In genomic region chr5:6734243-6734695, GRCh38 we compare ENCODE assay signal across 16 cellular contexts. TPM values are rescaled to one million over a fixed set of nuclear protein-coding genes. Genes with fewer than 3 reads are reported as not detected.
DNase-seq lines count a peak whose midpoint lies in the region; ATAC-seq and TF ChIP-seq lines count a peak whose summit lies in the region.
"Had no signal": no experiment of that assay in that cellular context is flagged by ENCODE, and none has a peak within 500 bp of the region (broad histone marks: within the 10 kb centered on the region; RNA-seq: fewer than 3 reads in every experiment).

No MANE protein-coding gene starts in this region.

- H3K4me3 ChIP-seq in BLaER1 (no peak overlapping the region), brain microvascular endothelial cell (ENCODE audit: low read depth, low read length) (no peak overlapping the region), ovary (no peak overlapping the region)
- H3K4me3 ChIP-seq: breast epithelium had no signal

- WGBS in ovary, 3 donors: 50 to 62% (median 58%) methylated on average over 11 of the region's 11 CpGs

- ATAC-seq in omental fat pad (ENCODE audit: low FRiP score) (no peak), GM21529 (IDR thresholded peaks at IDR 0.05; ENCODE audit: unreplicated experiment) (no peak)

- H3K9me3 ChIP-seq in BLaER1 (no peaks in the 10 kb centered on the region), ovary (no peaks in the 10 kb centered on the region)
- H3K9me3 ChIP-seq: breast epithelium, thoracic aorta had no signal

- H3K36me3 ChIP-seq in BLaER1: peaks cover 69% of the 10 kb centered on the region
- H3K36me3 ChIP-seq in brain microvascular endothelial cell (replicated peaks): peaks cover 14% of the 10 kb centered on the region
- no peaks in the 10 kb centered on the region for H3K36me3 ChIP-seq in ovary
- H3K36me3 ChIP-seq: breast epithelium had no signal

- TF ChIP-seq EP300 in ovary (IDR thresholded peaks at IDR 0.05): no peak

- H4K20me1 ChIP-seq in BLaER1: peaks cover 100% of the 10 kb centered on the region

- intact Hi-C loops in ovary (cut with DNase I): loop anchor here in 1 of 4 donors (10.0 kb wide), 1 partner anchor 99 kb away; the partner anchor contains the start of genes NSUN2 and SRD5A1

- H3K4me2 ChIP-seq in BLaER1: 0 out of 2 replicates have a peak overlapping the region, but pooled peaks have one; percentile 13

- H3K27me3 ChIP-seq in BLaER1: no peaks in the 10 kb centered on the region
- no peaks in the 10 kb centered on the region for H3K27me3 ChIP-seq in brain microvascular endothelial cell (replicated peaks)
- H3K27me3 ChIP-seq in ovary: no peaks in the 10 kb centered on the region
- H3K27me3 ChIP-seq: breast epithelium had no signal

- peaks cover 71% of the 10 kb centered on the region for H3K4me1 ChIP-seq in BLaER1
- peaks cover 21% of the 10 kb centered on the region for H3K4me1 ChIP-seq in ovary (ENCODE audit: insufficient read depth)

- no peak for TF ChIP-seq CTCF in brain microvascular endothelial cell (IDR thresholded peaks at IDR 0.05; ENCODE audit: low read depth, low read length, missing control alignments)
- no peak for TF ChIP-seq CTCF in ovary (IDR thresholded peaks at IDR 0.05)
- no peak for TF ChIP-seq CTCF in omental fat pad (IDR thresholded peaks at IDR 0.05)

- in situ Hi-C loops in brain microvascular endothelial cell (cut with HindIII; ENCODE audit: low pct_ligation_motif_present, low sequenced_read_pairs): loop anchor here (25.0 kb wide), 1 partner anchor 97 kb away; the partner anchor contains the start of genes NSUN2 and SRD5A1

- DNase-seq in D341Med (ENCODE audit: low spot score): peak; percentile 5
- DNase-seq in brain microvascular endothelial cell: no peak
- DNase-seq in ovary: peak; percentile 32 to 57 (median 48)
- no peak for DNase-seq in activated effector memory CD4-positive, alpha-beta T cell treated with Interleukin-2 at 50 U/mL for 16 hours
- no peak for DNase-seq in omental fat pad (ENCODE audit: low spot score)
- DNase-seq: activated CD4-positive, alpha-beta T cell treated with anti-CD3 and anti-CD28 coated beads for 1 hour; endodermal cell; GDM1; Kasumi-1; NCI-H1694 treated with DMSO at 0.1 percent for 48 hours; NCI-H524 had no signal

- no peak for TF ChIP-seq POLR2A in ovary (IDR thresholded peaks at IDR 0.05)

- no peak overlapping the region for H3K27ac ChIP-seq in BLaER1
- peak overlapping the region; percentile 88 for H3K27ac ChIP-seq in brain microvascular endothelial cell
- H3K27ac ChIP-seq in ovary: no peak overlapping the region
- H3K27ac ChIP-seq: breast epithelium, parathyroid adenoma had no signal

- no peak overlapping the region for H3K9ac ChIP-seq in BLaER1
- H3K9ac ChIP-seq: parathyroid adenoma had no signal

RNA-seq across cellular contexts. Expression of gene TENT4A, which starts 21.0 kb away (rescaled TPM):
- 10 to 100 TPM; 18.7 to 29.6 (median 27.2) TPM for total RNA-seq in ovary
- polyA plus RNA-seq in ovary: 10 to 100 TPM; 12.4 to 14.4 TPM
- total RNA-seq in omental fat pad: 10 to 100 TPM; 25.1 to 40.1 (median 31.1) TPM

Comparison
In these comparisons a context has a peak if more than half of its experiments do, and no peak if none do; other contexts are left out.
1. DNase-seq: peak in D341Med (single experiment) and ovary (5 of 5); none in brain microvascular endothelial cell (single experiment), activated effector memory CD4-positive, alpha-beta T cell treated with Interleukin-2 at 50 U/mL for 16 hours (single experiment) and omental fat pad (single experiment).